Comparison of ENCODE assay signal across 10 cellular contexts in the genomic region with DNA sequence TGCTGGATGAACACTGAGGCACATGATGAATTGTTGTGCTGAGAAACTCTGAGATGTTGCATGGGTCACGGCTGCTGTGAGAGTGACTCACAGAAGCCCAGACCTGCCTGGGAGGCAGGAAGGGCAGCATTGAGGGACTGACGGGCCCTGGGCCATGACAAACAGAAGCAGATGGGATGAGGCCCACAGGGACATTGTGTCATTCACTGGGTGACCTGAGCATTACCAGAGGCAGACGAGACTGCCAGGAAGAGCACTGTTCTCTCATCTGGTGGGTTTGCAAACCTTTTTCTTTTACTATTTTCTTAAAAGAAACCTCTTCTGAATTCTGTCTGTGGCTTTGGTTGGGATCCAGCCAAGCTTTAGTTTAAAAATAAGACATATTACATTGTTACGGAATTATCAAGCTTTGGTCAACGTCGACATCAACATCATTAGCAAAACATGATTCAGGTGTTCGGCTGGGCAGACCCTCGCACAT.
DNase-seq lines count a peak whose midpoint lies in the region; ATAC-seq, FAIRE-seq and TF ChIP-seq lines count a peak whose summit lies in the region.
"Had no signal": no experiment of that assay in that cellular context is flagged by ENCODE, and none has a peak within 500 bp of the region (broad histone marks: within the 10 kb centered on the region; RNA-seq: fewer than 3 reads in every experiment).

No MANE protein-coding gene starts in this region.

- in situ Hi-C loops in ACHN (cut with HindIII; ENCODE audit: low pct_ligation_motif_present, low pct_unique_long_range_greater_than_20kb, low sequenced_read_pairs), result no loop called here

- TF ChIP-seq POLR2A in breast epithelium (IDR thresholded peaks at IDR 0.05), result no peak

- no peaks in the 10 kb centered on the region for H3K36me3 ChIP-seq in breast epithelium

- no peak for TF ChIP-seq CTCF in breast epithelium (IDR thresholded peaks at IDR 0.05)

- FAIRE-seq in HTR-8/SVneo (lab: Jason Lieb, UNC), result peak; percentile 92

- no peaks in the 10 kb centered on the region for H3K9me3 ChIP-seq in breast epithelium

- H3K27me3 ChIP-seq in breast epithelium, result no peaks in the 10 kb centered on the region

- ATAC-seq in left colon (peak; percentile 40), HG02885 (IDR thresholded peaks at IDR 0.05; ENCODE audit: poor library complexity, unreplicated experiment) (no peak), GM18502 (IDR thresholded peaks at IDR 0.05; ENCODE audit: poor library complexity, unreplicated experiment) (no peak), HG03045 (IDR thresholded peaks at IDR 0.05; ENCODE audit: unreplicated experiment) (no peak)
- ATAC-seq: activated CD4-positive, alpha-beta T cell treated with anti-CD3 and anti-CD28 coated beads for 36 hours had no signal

- intact Hi-C loops in breast epithelium (cut with DNase I; ENCODE audit: low total_unique reads), result no loop called here
- intact Hi-C loops in left colon (cut with DNase I, micrococcal nuclease), result no loop called here

- peak; percentile 82 for DNase-seq in ACHN
- peak; percentile 86 for DNase-seq in HTR-8/SVneo (ENCODE audit: insufficient read length, low spot score)
- DNase-seq in breast epithelium (ENCODE audit: low spot score in 2 of 2), result peak; percentile 63 to 72
- no peak for DNase-seq in left colon
- DNase-seq in SKM-1 (lab: John Stamatoyannopoulos, UW; ENCODE audit: unreplicated experiment), result no peak
- DNase-seq: activated CD4-positive, alpha-beta T cell treated with anti-CD3 and anti-CD28 coated beads for 36 hours; CD8-positive, alpha-beta memory T cell had no signal

- peaks cover 0 to 4% of the 10 kb centered on the region in 2 donors for H3K4me1 ChIP-seq in breast epithelium

- H3K27ac ChIP-seq in breast epithelium, result peak overlapping the region; percentile 49 to 58

- H3K4me3 ChIP-seq in breast epithelium, result no peak overlapping the region

Comparison
In these comparisons a context has a peak if more than half of its experiments do, and no peak if none do; other contexts are left out.
1. DNase-seq: peak in ACHN (single experiment), HTR-8/SVneo (single experiment) and breast epithelium (2 of 2); none in left colon (0 of 2) and SKM-1 (single experiment).